Comparison of ENCODE assay signal across 18 cellular contexts in genomic region chr7:104230606-104231005, GRCh38. TPM values are rescaled to one million over a fixed set of nuclear protein-coding genes. Genes with fewer than 3 reads are reported as not detected.
DNase-seq lines count a peak whose midpoint lies in the region; ATAC-seq, FAIRE-seq and TF ChIP-seq lines count a peak whose summit lies in the region.
"Had no signal": no experiment of that assay in that cellular context is flagged by ENCODE, and none has a peak within 500 bp of the region (broad histone marks: within the 10 kb centered on the region; RNA-seq: fewer than 3 reads in every experiment).

No MANE protein-coding gene starts in this region.

- H3K79me2 ChIP-seq in astrocyte (ENCODE audit: insufficient read depth, low read length): no peaks in the 10 kb centered on the region
- no peaks in the 10 kb centered on the region for H3K79me2 ChIP-seq in OCI-LY7 (ENCODE audit: insufficient read depth, low read depth, low read length)

- no peak overlapping the region for H3K4me3 ChIP-seq in astrocyte (ENCODE audit: insufficient read depth, low read depth, low read length)
- H3K4me3 ChIP-seq in OCI-LY7 (ENCODE audit: low read depth, low read length, poor library complexity, severe bottlenecking): no peak overlapping the region
- H3K4me3 ChIP-seq: GM12878 had no signal

- no peak overlapping the region for H3K9ac ChIP-seq in astrocyte (ENCODE audit: low read length)

- no peak for FAIRE-seq in astrocyte (lab: Jason Lieb, UNC)
- FAIRE-seq: A204.1, G401.6, GM12878, TTC549 had no signal

- peaks cover 9% of the 10 kb centered on the region for H3K27me3 ChIP-seq in astrocyte (ENCODE audit: insufficient read depth, low read length)

- H3K9me3 Mint-ChIP-seq in astrocyte (ENCODE audit: unreplicated experiment): no peaks in the 10 kb centered on the region
- H3K9me3 Mint-ChIP-seq: activated CD4-positive, alpha-beta T cell treated with anti-CD3 and anti-CD28 coated beads, Interleukin-2, amount 10 ng/mL, durations not matched to agents 7 days and 5 days; CD4-positive, CD25-positive, alpha-beta regulatory T cell; neural crest cell; type B pancreatic cell had no signal

- H3K27me3 Mint-ChIP-seq in astrocyte (ENCODE audit: low read depth, unreplicated experiment): peaks cover 10% of the 10 kb centered on the region

- CTCF ChIA-PET in OCI-LY7 (lab: Charles Lee; ENCODE audit: unreplicated experiment): interaction anchor here (0.8 kb wide), 1 partner anchor 662 kb away, joined by 6 read pairs; no protein-coding TSS in a partner anchor

- ATAC-seq in GM19467 (IDR thresholded peaks at IDR 0.05; ENCODE audit: unreplicated experiment): no peak

- H3K4me1 ChIP-seq in astrocyte (ENCODE audit: insufficient read depth, low read length) (no peaks in the 10 kb centered on the region), OCI-LY7 (ENCODE audit: insufficient read depth, low read length, poor library complexity, severe bottlenecking) (no peaks in the 10 kb centered on the region)
- H3K4me1 ChIP-seq: breast epithelium had no signal

- no peak overlapping the region for H3K4me3 Mint-ChIP-seq in astrocyte (ENCODE audit: unreplicated experiment)
- H3K4me3 Mint-ChIP-seq: activated CD4-positive, alpha-beta T cell treated with anti-CD3 and anti-CD28 coated beads, Interleukin-2, amount 10 ng/mL, durations not matched to agents 7 days and 5 days; CD4-positive, CD25-positive, alpha-beta regulatory T cell; neural crest cell; type B pancreatic cell had no signal

- H3K9me3 ChIP-seq in astrocyte (ENCODE audit: insufficient read depth, low read depth, low read length) (no peaks in the 10 kb centered on the region), OCI-LY7 (ENCODE audit: low read length) (no peaks in the 10 kb centered on the region)
- H3K9me3 ChIP-seq: breast epithelium had no signal

- H3K27ac ChIP-seq in astrocyte (ENCODE audit: low read depth, low read length): no peak overlapping the region
- H3K27ac ChIP-seq in OCI-LY7 (ENCODE audit: low read depth, low read length, poor library complexity, severe bottlenecking): no peak overlapping the region
- H3K27ac ChIP-seq: breast epithelium had no signal

- POLR2A ChIA-PET in OCI-LY7 (lab: Charles Lee): no interaction called here

- TF ChIP-seq CTCF in astrocyte (IDR thresholded peaks at IDR 0.05; ENCODE audit: insufficient read depth, low read depth, low read length) (no peak), OCI-LY7 (conservative IDR thresholded peaks at IDR 0.05; ENCODE audit: low read length) (no peak)

- peak; percentile 31 for DNase-seq in NCI-H2227 (lab: John Stamatoyannopoulos, UW; ENCODE audit: unreplicated experiment)
- DNase-seq in NCI-H2227 treated with DMSO at 0.1 percent for 48 hours (lab: John Stamatoyannopoulos, UW): no peak
- peak; percentile 98 for DNase-seq in NCI-H2171 (lab: John Stamatoyannopoulos, UW)
- DNase-seq in astrocyte (ENCODE audit: low read depth): peak; percentile 63
- DNase-seq in OCI-LY7 (ENCODE audit: low spot score): no peak
- DNase-seq in cerebellum (ENCODE audit: low spot score): no peak
- DNase-seq in HK-2 (ENCODE audit: unreplicated experiment): no peak
- DNase-seq: activated CD4-positive, alpha-beta T cell treated with anti-CD3 and anti-CD28 coated beads, Interleukin-2, amount 10 ng/mL, durations not matched to agents 7 days and 5 days; activated naive CD4-positive, alpha-beta T cell treated with anti-CD3 and anti-CD28 coated beads, Interleukin-2, amount 50 U/mL, for 16 hours; CD4-positive, CD25-positive, alpha-beta regulatory T cell had no signal

- H3K4me1 Mint-ChIP-seq in astrocyte (ENCODE audit: low read depth, unreplicated experiment): peaks cover 9% of the 10 kb centered on the region
- H3K4me1 Mint-ChIP-seq: activated CD4-positive, alpha-beta T cell treated with anti-CD3 and anti-CD28 coated beads, Interleukin-2, amount 10 ng/mL, durations not matched to agents 7 days and 5 days had no signal

- H3K27ac Mint-ChIP-seq in astrocyte (ENCODE audit: unreplicated experiment): no peak overlapping the region
- H3K27ac Mint-ChIP-seq: activated CD4-positive, alpha-beta T cell treated with anti-CD3 and anti-CD28 coated beads, Interleukin-2, amount 10 ng/mL, durations not matched to agents 7 days and 5 days; CD4-positive, CD25-positive, alpha-beta regulatory T cell; type B pancreatic cell had no signal

- intact Hi-C loops in OCI-LY7 (cut with micrococcal nuclease; ENCODE audit: unreplicated experiment): loop anchor here (1.0 to 10.0 kb wide), 3 partner anchors 618 to 687 kb away; no protein-coding TSS in a partner anchor

- H4K20me1 ChIP-seq in astrocyte (ENCODE audit: insufficient read depth, low read length) (no peaks in the 10 kb centered on the region), OCI-LY7 (ENCODE audit: insufficient read depth, low read length) (no peaks in the 10 kb centered on the region)

- H3K36me3 Mint-ChIP-seq in astrocyte (ENCODE audit: low read depth, unreplicated experiment): no peaks in the 10 kb centered on the region
- H3K36me3 Mint-ChIP-seq: CD4-positive, CD25-positive, alpha-beta regulatory T cell; type B pancreatic cell had no signal

- H3K36me3 ChIP-seq in astrocyte (ENCODE audit: insufficient read depth, low read length) (no peaks in the 10 kb centered on the region), OCI-LY7 (ENCODE audit: insufficient read depth, low read length) (no peaks in the 10 kb centered on the region)
- H3K36me3 ChIP-seq: breast epithelium had no signal

- no peaks in the 10 kb centered on the region for H3K9me2 ChIP-seq in OCI-LY7 (ENCODE audit: insufficient read depth, low read length)

- no peak overlapping the region for H2AFZ ChIP-seq in astrocyte (ENCODE audit: low read depth, low read length)
- H2AFZ ChIP-seq in OCI-LY7 (ENCODE audit: low read length): no peak overlapping the region

- H3K4me2 ChIP-seq in astrocyte (ENCODE audit: low read length): no peak overlapping the region
- no peak overlapping the region for H3K4me2 ChIP-seq in OCI-LY7 (ENCODE audit: low read length)

- BruUV-seq in OCI-LY7 (replicated peaks; lab: Mats Ljungman, UMichigan): no TSS peak

RNA-seq across cellular contexts. Expression of gene ORC5, which starts 22.8 kb away (rescaled TPM):
- total RNA-seq in astrocyte: 19.5 and 23.0 TPM in 2 replicates
- total RNA-seq in OCI-LY7 (2014; rRNA removed; shearing (Covaris generic)): 25.2 and 54.8 TPM in 2 replicates
- total RNA-seq in OCI-LY7 (2022): 29.5 and 33.1 TPM in 2 replicates
- 40.6 TPM for total RNA-seq in cerebellum

Comparison
In these comparisons a context has a peak if more than half of its experiments do, and no peak if none do; other contexts are left out.
1. DNase-seq: peak in NCI-H2227 (single experiment), NCI-H2171 (single experiment) and astrocyte (single experiment); none in NCI-H2227 treated with DMSO at 0.1 percent for 48 hours (single experiment), OCI-LY7 (single experiment), cerebellum (single experiment) and HK-2 (single experiment).